Comparison of ENCODE assay signal across 12 cellular contexts in the genomic region with DNA sequence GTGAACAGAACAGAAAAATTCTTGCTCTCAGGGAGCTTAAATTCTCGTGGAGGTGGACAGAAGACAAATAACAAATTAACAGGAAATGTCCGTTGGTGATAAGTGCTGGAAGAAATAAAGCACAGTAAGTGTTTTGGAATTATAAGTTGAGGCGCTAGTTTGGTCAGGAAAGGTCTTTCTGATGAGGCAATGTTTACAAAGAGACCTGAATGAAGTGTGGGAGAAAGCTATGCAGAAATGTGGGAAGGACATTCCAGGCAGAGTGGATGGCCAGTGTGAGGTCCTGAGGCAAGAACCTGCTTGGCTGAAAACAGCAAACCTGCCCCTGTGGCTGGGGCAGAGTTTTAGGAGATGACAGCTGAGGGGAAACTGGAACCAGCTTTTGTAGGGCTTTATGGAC. TPM values are rescaled to one million over a fixed set of nuclear protein-coding genes. Genes with fewer than 3 reads are reported as not detected.
A peak's percentile ranks its signal among the peaks of the same experiment; 100 is the strongest.
DNase-seq lines count a peak whose midpoint lies in the region; ATAC-seq and TF ChIP-seq lines count a peak whose summit lies in the region.
"Had no signal": no experiment of that assay in that cellular context is flagged by ENCODE, and none has a peak within 500 bp of the region (broad histone marks: within the 10 kb centered on the region; RNA-seq: fewer than 3 reads in every experiment).

No MANE protein-coding gene starts in this region.

- no peak overlapping the region for H3K4me3 ChIP-seq in tibial nerve
- H3K4me3 ChIP-seq: prostate gland, suprapubic skin had no signal

- 34 to 37% methylated on average over 3 of the region's 3 CpGs for WGBS in tibial nerve, 2 donors

- peak in 1 of 2 donors; percentile 42 for TF ChIP-seq EP300 in tibial nerve (IDR thresholded peaks at IDR 0.05)

- no peaks in the 10 kb centered on the region for H3K9me3 ChIP-seq in tibial nerve
- H3K9me3 ChIP-seq: prostate gland, suprapubic skin had no signal

- peak; percentile 50 for DNase-seq in ELR (ENCODE audit: low read depth)
- DNase-seq in RPMI7951 (ENCODE audit: low read depth): peak; percentile 53
- DNase-seq in fibroblast of peridontal ligament (ENCODE audit: extremely low read depth): peak; percentile 48
- DNase-seq in renal cortical epithelial cell (ENCODE audit: low read depth): peak; percentile 94
- no peak for DNase-seq in HUDEP-2 (lab: John Stamatoyannopoulos, UW; ENCODE audit: unreplicated experiment in 76 of 76)
- no peak for DNase-seq in midbrain (lab: John Stamatoyannopoulos, UW)
- DNase-seq in tibial nerve (ENCODE audit: low spot score in 2 of 2): no peak
- DNase-seq: activated CD8-positive, alpha-beta memory T cell treated with anti-CD3 and anti-CD28 coated beads, Interleukin-2, amount 50 U/mL, for 48 hours; amniotic stem cell had no signal

- no peaks in the 10 kb centered on the region for H3K27me3 ChIP-seq in tibial nerve
- H3K27me3 ChIP-seq: suprapubic skin had no signal

- H3K36me3 ChIP-seq in tibial nerve: no peaks in the 10 kb centered on the region
- H3K36me3 ChIP-seq: prostate gland, suprapubic skin had no signal

- ATAC-seq in HG03571 (IDR thresholded peaks at IDR 0.05; ENCODE audit: unreplicated experiment): no peak

- no peak for TF ChIP-seq CTCF in tibial nerve (IDR thresholded peaks at IDR 0.05)

- TF ChIP-seq POLR2A in tibial nerve (IDR thresholded peaks at IDR 0.05): no peak

- H3K27ac ChIP-seq in tibial nerve: peak overlapping the region in 2 of 4 donors; percentile 50 to 81
- H3K27ac ChIP-seq: prostate gland, suprapubic skin had no signal

- H3K4me1 ChIP-seq in tibial nerve: peaks cover 0 to 54% (median 22%) of the 10 kb centered on the region in 4 donors
- H3K4me1 ChIP-seq: prostate gland had no signal

RNA-seq across cellular contexts. Expression of gene NGF, which starts 23.3 kb away (rescaled TPM):
- total RNA-seq in RPMI7951 (2014; rRNA removed; shearing (Covaris generic)): 4.0 and 4.3 TPM in 2 replicates
- total RNA-seq in renal cortical epithelial cell (4.9 TPM in 1 of 2 replicates, not detected in the other), tibial nerve (10 to 100 TPM in 2 of 4 donors, 1 to 10 TPM in 2; 3.6 to 20.4 (median 7.4) TPM)

Comparison
In these comparisons a context has a peak if more than half of its experiments do, and no peak if none do; other contexts are left out.
1. DNase-seq: peak in ELR (single experiment), RPMI7951 (single experiment), fibroblast of peridontal ligament (single experiment) and renal cortical epithelial cell (single experiment); none in HUDEP-2 (0 of 76), midbrain (single experiment) and tibial nerve (0 of 2).